Comparison of ENCODE assay signal across 8 cellular contexts in genomic region chr14:30576333-30576732, GRCh38. TPM values are rescaled to one million over a fixed set of nuclear protein-coding genes. Genes with fewer than 3 reads are reported as not detected.
A peak's percentile ranks its signal among the peaks of the same experiment; 100 is the strongest.
DNase-seq lines count a peak whose midpoint lies in the region; ATAC-seq, FAIRE-seq and TF ChIP-seq lines count a peak whose summit lies in the region.
"Not testable (repeated sequence)": the region's sequence is repeated elsewhere in the genome, so short reads cannot be mapped to it uniquely, and the experiment has no call there.

No MANE protein-coding gene starts in this region.

- not testable (repeated sequence) for H3K14ac ChIP-seq in IMR-90 (replicated peaks; ENCODE audit: low read depth, low read length); trophoblast cell (ENCODE audit: low read length)

- peaks cover 84% of the 10 kb centered on the region for H4K20me1 ChIP-seq in GM23338 (replicated peaks; ENCODE audit: insufficient read depth)
- peaks cover 34% of the 10 kb centered on the region for H4K20me1 ChIP-seq in IMR-90 (ENCODE audit: insufficient read depth, low read length)
- peaks cover 18% of the 10 kb centered on the region for H4K20me1 ChIP-seq in HepG2 (ENCODE audit: insufficient read depth, low read length)

- not testable (repeated sequence) for DNase-seq in CD4-positive, alpha-beta T cell; GM23338 (ENCODE audit: low spot score); HFFc6; IMR-90; MCF 10A (ENCODE audit: unreplicated experiment); endodermal cell; HepG2 (ENCODE audit: low spot score); trophoblast cell

- intact Hi-C loops in CD4-positive, alpha-beta T cell (cut with DNase I, micrococcal nuclease); IMR-90 (cut with micrococcal nuclease); MCF 10A (cut with micrococcal nuclease); HepG2 (cut with micrococcal nuclease; ENCODE audit: unreplicated experiment): not testable (repeated sequence)

- peaks cover 13% of the 10 kb centered on the region for H3K36me3 Mint-ChIP-seq in CD4-positive, alpha-beta T cell (ENCODE audit: low read depth)
- H3K36me3 Mint-ChIP-seq in GM23338 (ENCODE audit: low read depth); MCF 10A (ENCODE audit: insufficient read depth, unreplicated experiment); endodermal cell (ENCODE audit: low read depth): not testable (repeated sequence)
- H3K36me3 Mint-ChIP-seq in HFFc6 (ENCODE audit: low read depth): peaks cover 16% of the 10 kb centered on the region

- peak overlapping the region; percentile 39; the same call in 1 of the 2 replicates for H3K4me2 ChIP-seq in GM23338
- not testable (repeated sequence) for H3K4me2 ChIP-seq in IMR-90 (ENCODE audit: low read depth, low read length); HepG2 (ENCODE audit: low read depth, low read length); trophoblast cell (ENCODE audit: low read length)

- not testable (repeated sequence) for TF ChIP-seq POLR2A in IMR-90 (IDR thresholded peaks at IDR 0.05; ENCODE audit: low read depth, low read length); HepG2 (IDR thresholded peaks at IDR 0.05; ENCODE audit: insufficient read depth in 1 of 2, low read depth in 2 of 2, low read length in 2 of 2)

- dilution Hi-C loops in IMR-90 (cut with HindIII; ENCODE audit: low sequenced_read_pairs, unreplicated experiment): not testable (repeated sequence)

- H3K79me1 ChIP-seq in IMR-90 (ENCODE audit: low read depth in 1 of 2, low read length in 2 of 2): peaks cover 7 to 50% of the 10 kb centered on the region in 2 experiments; a peak in 3 of 4 replicates
- not testable (repeated sequence) for H3K79me1 ChIP-seq in trophoblast cell (ENCODE audit: low read length)

- not testable (repeated sequence) for H3K4me3 ChIP-seq in GM23338; IMR-90 (ENCODE audit: insufficient read depth, low read depth, low read length); endodermal cell (ENCODE audit: low read length); HepG2 (replicated peaks in 1 of 3; ENCODE audit: insufficient read depth in 1 of 3, low read depth in 2 of 3, low read length in 3 of 3); trophoblast cell (ENCODE audit: low read depth, low read length)

- H2AFZ ChIP-seq in GM23338; IMR-90 (replicated peaks; ENCODE audit: low read length, poor library complexity); HepG2 (ENCODE audit: low read length); trophoblast cell (ENCODE audit: insufficient read depth, low read length, poor library complexity): not testable (repeated sequence)

- H2BK20ac ChIP-seq in IMR-90 (ENCODE audit: low read depth, low read length): not testable (repeated sequence)

- not testable (repeated sequence) for H4K91ac ChIP-seq in IMR-90 (ENCODE audit: insufficient read depth, low read depth, low read length); trophoblast cell (ENCODE audit: low read depth, low read length)

- not testable (repeated sequence) for TF ChIP-seq EP300 in HepG2 (IDR thresholded peaks at IDR 0.05; ENCODE audit: low read depth in 2 of 2, low read length in 2 of 2); HepG2 (CRISPR knock-in tag; IDR thresholded peaks at IDR 0.05; ENCODE audit: borderline replicate concordance)

- H3K23ac ChIP-seq in IMR-90 (ENCODE audit: low read depth, low read length); trophoblast cell (ENCODE audit: low read length): not testable (repeated sequence)

- not testable (repeated sequence) for H3F3A ChIP-seq in GM23338 (replicated peaks; ENCODE audit: low read depth)

- no CpG with 5 or more reads among the region's 1 CpG for whole genome bisulfite sequencing in IMR-90 (ENCODE audit: extremely low coverage in 2 of 2, insufficient read length in 1 of 2), 2 experiments
- 100% methylated on average over 1 of the region's 1 CpG for WGBS in endodermal cell (ENCODE audit: insufficient coverage in 1 of 2, insufficient read length in 1 of 2), 2 experiments
- 100% methylated on average over 1 of the region's 1 CpG for WGBS in HepG2 (ENCODE audit: low lambda C conversion rate)
- no CpG with 5 or more reads among the region's 1 CpG for WGBS in trophoblast cell (ENCODE audit: extremely low coverage, insufficient coverage, insufficient read length)

- H3K4ac ChIP-seq in IMR-90 (ENCODE audit: low read depth, low read length): not testable (repeated sequence)
- H3K4ac ChIP-seq in trophoblast cell (ENCODE audit: low read depth, low read length): peak overlapping the region; percentile 6

- H3K4me1 Mint-ChIP-seq in CD4-positive, alpha-beta T cell (ENCODE audit: low read depth): peaks cover 74% of the 10 kb centered on the region
- peaks cover 51% of the 10 kb centered on the region for H3K4me1 Mint-ChIP-seq in GM23338
- peaks cover 63% of the 10 kb centered on the region for H3K4me1 Mint-ChIP-seq in HFFc6 (ENCODE audit: low read depth)
- peaks cover 27% of the 10 kb centered on the region for H3K4me1 Mint-ChIP-seq in MCF 10A (ENCODE audit: insufficient read depth, unreplicated experiment)
- H3K4me1 Mint-ChIP-seq in endodermal cell: peaks cover 62% of the 10 kb centered on the region

- BruUV-seq in IMR-90 (replicated peaks; lab: Mats Ljungman, UMichigan); MCF 10A (replicated peaks; lab: Mats Ljungman, UMichigan); HepG2 (replicated peaks; lab: Mats Ljungman, UMichigan): not testable (repeated sequence)

- H3K18ac ChIP-seq in IMR-90 (ENCODE audit: low read depth, low read length); trophoblast cell (ENCODE audit: low read length): not testable (repeated sequence)

- H3K9me3 ChIP-seq in CD4-positive, alpha-beta T cell (ENCODE audit: control insufficient read depth, low read length); IMR-90 (ENCODE audit: control insufficient read depth, insufficient read depth, low read length); endodermal cell (ENCODE audit: control insufficient read depth, low read length); HepG2 (ENCODE audit: low read length); trophoblast cell (ENCODE audit: insufficient read depth, low read depth, low read length): not testable (repeated sequence)

- not testable (repeated sequence) for H3K27me3 ChIP-seq in CD4-positive, alpha-beta T cell (ENCODE audit: control insufficient read depth, insufficient read depth, low read length); GM23338 (ENCODE audit: insufficient read depth); IMR-90 (ENCODE audit: control insufficient read depth, insufficient read depth, low read length); endodermal cell (ENCODE audit: control insufficient read depth, insufficient read depth, low read length, poor library complexity, severe bottlenecking); HepG2 (ENCODE audit: control insufficient read depth in 1 of 2, insufficient read depth in 2 of 2, low read length in 2 of 2); trophoblast cell (ENCODE audit: insufficient read depth, low read length)

- peaks cover 100% of the 10 kb centered on the region for H3K79me2 ChIP-seq in GM23338 (replicated peaks; ENCODE audit: insufficient read depth)
- peaks cover 100% of the 10 kb centered on the region for H3K79me2 ChIP-seq in HepG2 (ENCODE audit: insufficient read depth, low read length)
- H3K79me2 ChIP-seq in trophoblast cell (ENCODE audit: control insufficient read depth, insufficient read depth, low read length, poor library complexity): not testable (repeated sequence)

- H3K27ac Mint-ChIP-seq in CD4-positive, alpha-beta T cell: peak overlapping the region; percentile 35
- not testable (repeated sequence) for H3K27ac Mint-ChIP-seq in GM23338
- peak overlapping the region; percentile 23; the same call in 1 of the 2 replicates for H3K27ac Mint-ChIP-seq in HFFc6
- H3K27ac Mint-ChIP-seq in MCF 10A (ENCODE audit: low read depth, unreplicated experiment): peak overlapping the region; percentile 42
- H3K27ac Mint-ChIP-seq in endodermal cell: peak overlapping the region; percentile 3

- FAIRE-seq in HepG2 (lab: Jason Lieb, UNC): not testable (repeated sequence)

- H2BK120ac ChIP-seq in IMR-90 (ENCODE audit: low read depth, low read length); trophoblast cell (ENCODE audit: insufficient read depth, low read length, poor library complexity): not testable (repeated sequence)

- not testable (repeated sequence) for TF ChIP-seq CTCF in CD4-positive, alpha-beta T cell (IDR thresholded peaks at IDR 0.05); GM23338 (conservative IDR thresholded peaks at IDR 0.05; ENCODE audit: low read depth in 2 of 2); HFFc6 (IDR thresholded peaks at IDR 0.05); IMR-90 (conservative IDR thresholded peaks at IDR 0.05; ENCODE audit: low read depth, low read length); MCF 10A (IDR thresholded peaks at IDR 0.05; ENCODE audit: unreplicated experiment); endodermal cell (conservative IDR thresholded peaks at IDR 0.05); HepG2 (CRISPR knock-in tag; IDR thresholded peaks at IDR 0.05)

- peaks cover 62% of the 10 kb centered on the region for H3K4me1 ChIP-seq in GM23338 (ENCODE audit: insufficient read depth)
- H3K4me1 ChIP-seq in IMR-90 (ENCODE audit: control insufficient read depth, insufficient read depth, low read length); trophoblast cell (ENCODE audit: control insufficient read depth in 1 of 2, insufficient read depth in 2 of 2, low read length in 2 of 2): not testable (repeated sequence)
- peaks cover 10% of the 10 kb centered on the region for H3K4me1 ChIP-seq in endodermal cell (ENCODE audit: control insufficient read depth, insufficient read depth, low read length)
- peaks cover 17% of the 10 kb centered on the region for H3K4me1 ChIP-seq in HepG2 (ENCODE audit: insufficient read depth, low read length)

- not testable (repeated sequence) for TF ChIP-seq RAD21 in IMR-90 (IDR thresholded peaks at IDR 0.05; ENCODE audit: low read length); HepG2 (CRISPR knock-in tag; IDR thresholded peaks at IDR 0.05)

- H3K9me2 ChIP-seq in GM23338 (ENCODE audit: insufficient read depth): not testable (repeated sequence)

- H2BK12ac ChIP-seq in trophoblast cell (ENCODE audit: low read length): not testable (repeated sequence)

- H3K27ac ChIP-seq in CD4-positive, alpha-beta T cell (ENCODE audit: low read depth, low read length); GM23338 (ENCODE audit: low read depth); IMR-90 (ENCODE audit: insufficient read depth, low read length); endodermal cell (ENCODE audit: low read depth, low read length); HepG2 (ENCODE audit: extremely low read length, insufficient read depth, low read length); trophoblast cell (ENCODE audit: low read depth, low read length): not testable (repeated sequence)

- not testable (repeated sequence) for ATAC-seq in CD4-positive, alpha-beta T cell (ENCODE audit: poor library complexity); GM23338; IMR-90 (ENCODE audit: low read depth); HepG2

- POLR2A ChIA-PET in CD4-positive, alpha-beta T cell (lab: Charles Lee); IMR-90 (lab: Charles Lee; ENCODE audit: unreplicated experiment); MCF 10A (lab: Yijun Ruan, JAX); HepG2 (lab: Yijun Ruan, JAX): not testable (repeated sequence)

- H3K27me3 Mint-ChIP-seq in CD4-positive, alpha-beta T cell; GM23338 (ENCODE audit: insufficient read depth, low read depth, poor library complexity); HFFc6 (ENCODE audit: insufficient read depth); MCF 10A (ENCODE audit: insufficient read depth, unreplicated experiment); endodermal cell (ENCODE audit: insufficient read depth): not testable (repeated sequence)

- H3K36me3 ChIP-seq in GM23338 (ENCODE audit: insufficient read depth); IMR-90 (ENCODE audit: control insufficient read depth, insufficient read depth, low read length); endodermal cell (ENCODE audit: control insufficient read depth, insufficient read depth, low read length); HepG2 (replicated peaks in 1 of 2; ENCODE audit: control insufficient read depth in 1 of 2, insufficient read depth in 2 of 2, low read length in 2 of 2); trophoblast cell (ENCODE audit: control insufficient read depth in 1 of 2, insufficient read depth in 2 of 2, low read length in 2 of 2): not testable (repeated sequence)

- H3K9me3 Mint-ChIP-seq in CD4-positive, alpha-beta T cell; GM23338; HFFc6; MCF 10A (ENCODE audit: unreplicated experiment); endodermal cell: not testable (repeated sequence)

- in situ Hi-C loops in IMR-90 (cut with MboI; ENCODE audit: low sequenced_read_pairs); HepG2 (cut with HindIII; ENCODE audit: extremely low pct_ligation_motif_present, low pct_unique_long_range_greater_than_20kb): not testable (repeated sequence)

- H4K12ac ChIP-seq in trophoblast cell (ENCODE audit: low read depth, low read length): not testable (repeated sequence)

- not testable (repeated sequence) for H3K4me3 Mint-ChIP-seq in CD4-positive, alpha-beta T cell; GM23338; HFFc6; MCF 10A (ENCODE audit: unreplicated experiment); endodermal cell

- not testable (repeated sequence) for H2AK9ac ChIP-seq in IMR-90 (replicated peaks; ENCODE audit: low read depth, low read length, poor library complexity)

- not testable (repeated sequence) for H3K56ac ChIP-seq in IMR-90 (ENCODE audit: extremely low read depth, insufficient read depth, low read length)

- peak overlapping the region; percentile 36 for H2BK5ac ChIP-seq in IMR-90 (ENCODE audit: low read depth, low read length, poor library complexity, severe bottlenecking)
- not testable (repeated sequence) for H2BK5ac ChIP-seq in trophoblast cell (ENCODE audit: low read depth, low read length, poor library complexity)

- H2AK5ac ChIP-seq in IMR-90 (ENCODE audit: low read depth, low read length); trophoblast cell (ENCODE audit: low read length): not testable (repeated sequence)

- CTCF ChIA-PET in CD4-positive, alpha-beta T cell (lab: Charles Lee); IMR-90 (lab: Yijun Ruan, JAX); MCF 10A (lab: Yijun Ruan, JAX); HepG2 (lab: Yijun Ruan, JAX; ENCODE audit: low intra/inter-chr PET ratio, low total read pairs): not testable (repeated sequence)

- not testable (repeated sequence) for H4K8ac ChIP-seq in IMR-90 (ENCODE audit: low read depth in 2 of 2, low read length in 2 of 2); trophoblast cell (ENCODE audit: low read depth, low read length)

- not testable (repeated sequence) for H3K9ac ChIP-seq in IMR-90 (ENCODE audit: low read depth, low read length); endodermal cell (ENCODE audit: extremely low read depth, low read length, poor library complexity, severe bottlenecking); HepG2 (ENCODE audit: insufficient read depth, low read depth, low read length); trophoblast cell (ENCODE audit: low read length)

- not testable (repeated sequence) for H2BK15ac ChIP-seq in IMR-90 (ENCODE audit: low read depth, low read length)

- not testable (repeated sequence) for H4K5ac ChIP-seq in IMR-90 (ENCODE audit: low read depth, low read length)

- H3K9me1 ChIP-seq in IMR-90 (ENCODE audit: insufficient read depth, low read length): peaks cover 11% of the 10 kb centered on the region

RNA-seq across cellular contexts. Expression of gene G2E3, which starts 17.4 kb away (rescaled TPM):
- 10 to 100 TPM; 23.8 to 24.3 TPM for total RNA-seq in CD4-positive, alpha-beta T cell
- total RNA-seq in GM23338 (2014; rRNA removed; shearing (Covaris generic)): 67.4 and 72.4 TPM in 2 replicates
- polyA plus RNA-seq in GM23338 (2016; fragmentation: Nextera tagmentation; extraction: Ambion mirVana) (87.8 and 113 TPM in 2 replicates), IMR-90 (2012; rRNA removed) (6.9 and 9.6 TPM in 2 replicates), HepG2 (2011; rRNA removed) (13.8 and 22.8 TPM in 2 replicates)
- total RNA-seq in HFFc6 (2021; fragmentation: NEBNext Ultra II Directional; extraction: Animal tissue kit (Norgen Biotek cat#: 25700)): 10 to 100 TPM; 26.1 to 34.7 (median 27.3) TPM
- total RNA-seq in IMR-90 (2012; rRNA removed) (19.4 and 41.1 TPM in 2 replicates), MCF 10A (2022) (34.1 and 34.7 TPM in 2 replicates), endodermal cell (10 to 100 TPM; 44.8 to 80.1 TPM), HepG2 (2016; rRNA removed; fragmentation: Illumina TruSeq; extraction: Trizol) (63.0 and 90.7 TPM in 2 replicates)
- polyA plus RNA-seq in IMR-90 (2012; cell fraction: cytosol; rRNA removed): 0.59 and 1.5 TPM in 2 replicates
- polyA plus RNA-seq in IMR-90 (2012; cell fraction: nucleus; rRNA removed; ENCODE audit: low replicate concordance): 1.9 and 16.3 TPM in 2 replicates
- 48.9 TPM for polyA plus RNA-seq in endodermal cell (2013, experiment 1 of 2)
- 48.8 TPM for polyA plus RNA-seq in endodermal cell (2013, experiment 2 of 2)
- 20.1 and 20.7 TPM in 2 replicates for total RNA-seq in HepG2 (2016; cell fraction: cytosol; rRNA removed; fragmentation: Illumina TruSeq; extraction: Trizol; ENCODE audit: low read depth)
- 61.4 and 87.9 TPM in 2 replicates for total RNA-seq in HepG2 (2016; cell fraction: insoluble cytoplasmic fraction; rRNA removed; fragmentation: Illumina TruSeq; extraction: Trizol)
- 27.9 and 35.1 TPM in 2 replicates for total RNA-seq in HepG2 (2016; cell fraction: membrane; rRNA removed; fragmentation: Illumina TruSeq; extraction: Trizol)
- total RNA-seq in HepG2 (2016; cell fraction: nucleus; rRNA removed; fragmentation: Illumina TruSeq; extraction: Trizol): 81.7 and 85.9 TPM in 2 replicates
- 5.6 and 8.4 TPM in 2 replicates for polyA plus RNA-seq in HepG2 (2011; cell fraction: cytosol; rRNA removed)
- polyA plus RNA-seq in HepG2 (2011; cell fraction: nucleus; rRNA removed): 11.7 and 14.1 TPM in 2 replicates
- 22.9 and 29.9 TPM in 2 replicates for polyA plus RNA-seq in HepG2 (2012)
- 2.5 and 2.9 TPM in 2 replicates for polyA plus RNA-seq in HepG2 (2016; cell fraction: cytosol; fragmentation: Illumina TruSeq; extraction: Trizol; ENCODE audit: low read depth)
- 40.8 and 45.8 TPM in 2 replicates for polyA plus RNA-seq in HepG2 (2016; cell fraction: insoluble cytoplasmic fraction; fragmentation: Illumina TruSeq; extraction: Trizol; ENCODE audit: low read depth)
- polyA plus RNA-seq in HepG2 (2016; cell fraction: membrane; fragmentation: Illumina TruSeq; extraction: Trizol; ENCODE audit: low read depth): 5.2 and 7.8 TPM in 2 replicates
- 71.9 and 74.2 TPM in 2 replicates for polyA plus RNA-seq in HepG2 (2016; cell fraction: nucleus; fragmentation: Illumina TruSeq; extraction: Trizol; ENCODE audit: insufficient read depth, low read depth)
- polyA minus RNA-seq in HepG2 (2011; rRNA and poly(A)+ RNA removed; ENCODE audit: low replicate concordance): 8.9 and 9.2 TPM in 2 replicates
- polyA minus RNA-seq in HepG2 (2011; cell fraction: cytosol; rRNA and poly(A)+ RNA removed): 31.6 and 36.1 TPM in 2 replicates
- 92.2 and 121 TPM in 2 replicates for polyA minus RNA-seq in HepG2 (2011; cell fraction: nucleus; rRNA and poly(A)+ RNA removed)
- polyA plus RNA-seq in trophoblast cell (2013): 18.0 and 21.1 TPM in 2 replicates

RNA-seq across cellular contexts. Expression of gene SCFD1, which starts 45.8 kb away (rescaled TPM):
- 10 to 100 TPM; 59.0 to 63.6 TPM for total RNA-seq in CD4-positive, alpha-beta T cell
- total RNA-seq in GM23338 (2014; rRNA removed; shearing (Covaris generic)): 77.6 and 80.2 TPM in 2 replicates
- 99.2 and 110 TPM in 2 replicates for polyA plus RNA-seq in GM23338 (2016; fragmentation: Nextera tagmentation; extraction: Ambion mirVana)
- 100 to 1,000 TPM; 105 to 126 (median 113) TPM for total RNA-seq in HFFc6 (2021; fragmentation: NEBNext Ultra II Directional; extraction: Animal tissue kit (Norgen Biotek cat#: 25700))
- 74.0 and 143 TPM in 2 replicates for total RNA-seq in IMR-90 (2012; rRNA removed)
- 43.2 and 51.4 TPM in 2 replicates for polyA plus RNA-seq in IMR-90 (2012; rRNA removed)
- polyA plus RNA-seq in IMR-90 (2012; cell fraction: cytosol; rRNA removed): 6.2 and 8.8 TPM in 2 replicates
- 6.4 and 72.5 TPM in 2 replicates for polyA plus RNA-seq in IMR-90 (2012; cell fraction: nucleus; rRNA removed; ENCODE audit: low replicate concordance)
- total RNA-seq in MCF 10A (2022): 113 and 126 TPM in 2 replicates
- total RNA-seq in endodermal cell: 10 to 100 TPM; 82.4 to 98.4 TPM
- polyA plus RNA-seq in endodermal cell (2013, experiment 1 of 2): 54.8 TPM
- polyA plus RNA-seq in endodermal cell (2013, experiment 2 of 2): 53.3 TPM
- total RNA-seq in HepG2 (2016; rRNA removed; fragmentation: Illumina TruSeq; extraction: Trizol): 256 and 318 TPM in 2 replicates
- total RNA-seq in HepG2 (2016; cell fraction: cytosol; rRNA removed; fragmentation: Illumina TruSeq; extraction: Trizol; ENCODE audit: low read depth): 183 and 191 TPM in 2 replicates
- total RNA-seq in HepG2 (2016; cell fraction: insoluble cytoplasmic fraction; rRNA removed; fragmentation: Illumina TruSeq; extraction: Trizol): 264 and 346 TPM in 2 replicates
- 220 and 248 TPM in 2 replicates for total RNA-seq in HepG2 (2016; cell fraction: membrane; rRNA removed; fragmentation: Illumina TruSeq; extraction: Trizol)
- 294 and 317 TPM in 2 replicates for total RNA-seq in HepG2 (2016; cell fraction: nucleus; rRNA removed; fragmentation: Illumina TruSeq; extraction: Trizol)
- polyA plus RNA-seq in HepG2 (2011; rRNA removed): 178 and 235 TPM in 2 replicates
- polyA plus RNA-seq in HepG2 (2011; cell fraction: cytosol; rRNA removed): 51.8 and 79.2 TPM in 2 replicates
- 111 and 127 TPM in 2 replicates for polyA plus RNA-seq in HepG2 (2011; cell fraction: nucleus; rRNA removed)
- polyA plus RNA-seq in HepG2 (2012): 114 and 153 TPM in 2 replicates
- 135 and 148 TPM in 2 replicates for polyA plus RNA-seq in HepG2 (2016; cell fraction: cytosol; fragmentation: Illumina TruSeq; extraction: Trizol; ENCODE audit: low read depth)
- polyA plus RNA-seq in HepG2 (2016; cell fraction: insoluble cytoplasmic fraction; fragmentation: Illumina TruSeq; extraction: Trizol; ENCODE audit: low read depth): 293 and 325 TPM in 2 replicates
- 190 and 203 TPM in 2 replicates for polyA plus RNA-seq in HepG2 (2016; cell fraction: membrane; fragmentation: Illumina TruSeq; extraction: Trizol; ENCODE audit: low read depth)
- polyA plus RNA-seq in HepG2 (2016; cell fraction: nucleus; fragmentation: Illumina TruSeq; extraction: Trizol; ENCODE audit: insufficient read depth, low read depth): 291 and 292 TPM in 2 replicates
- 24.4 and 68.1 TPM in 2 replicates for polyA minus RNA-seq in HepG2 (2011; rRNA and poly(A)+ RNA removed; ENCODE audit: low replicate concordance)
- polyA minus RNA-seq in HepG2 (2011; cell fraction: cytosol; rRNA and poly(A)+ RNA removed): 92.9 and 94.7 TPM in 2 replicates
- 849 and 949 TPM in 2 replicates for polyA minus RNA-seq in HepG2 (2011; cell fraction: nucleus; rRNA and poly(A)+ RNA removed)
- polyA plus RNA-seq in trophoblast cell (2013): 99.7 and 102 TPM in 2 replicates
